In genomic region chr11:8532475-8532874, GRCh38 we compare ENCODE assay signal across 10 cellular contexts.
DNase-seq lines count a peak whose midpoint lies in the region; ATAC-seq and TF ChIP-seq lines count a peak whose summit lies in the region.
"Had no signal": no experiment of that assay in that cellular context is flagged by ENCODE, and none has a peak within 500 bp of the region (broad histone marks: within the 10 kb centered on the region; RNA-seq: fewer than 3 reads in every experiment).

No MANE protein-coding gene starts in this region.

- H3K4me3 Mint-ChIP-seq in MCF 10A (ENCODE audit: unreplicated experiment): no peak overlapping the region
- no peak overlapping the region for H3K4me3 Mint-ChIP-seq in activated CD8-positive, alpha-beta memory T cell treated with anti-CD3 and anti-CD28 coated beads, Interleukin-2, amount 10 ng/mL, durations not matched to agents 7 days and 5 days

- no peaks in the 10 kb centered on the region for H3K36me3 Mint-ChIP-seq in MCF 10A (ENCODE audit: insufficient read depth, unreplicated experiment)
- H3K36me3 Mint-ChIP-seq in activated CD8-positive, alpha-beta memory T cell treated with anti-CD3 and anti-CD28 coated beads, Interleukin-2, amount 10 ng/mL, durations not matched to agents 7 days and 5 days: no peaks in the 10 kb centered on the region

- no peak overlapping the region for H3K27ac Mint-ChIP-seq in MCF 10A (ENCODE audit: low read depth, unreplicated experiment)
- H3K27ac Mint-ChIP-seq in activated CD8-positive, alpha-beta memory T cell treated with anti-CD3 and anti-CD28 coated beads, Interleukin-2, amount 10 ng/mL, durations not matched to agents 7 days and 5 days: no peak overlapping the region

- H3K27me3 Mint-ChIP-seq in MCF 10A (ENCODE audit: insufficient read depth, unreplicated experiment): peaks cover 40% of the 10 kb centered on the region
- peaks cover 7% of the 10 kb centered on the region for H3K27me3 Mint-ChIP-seq in activated CD8-positive, alpha-beta memory T cell treated with anti-CD3 and anti-CD28 coated beads, Interleukin-2, amount 10 ng/mL, durations not matched to agents 7 days and 5 days

- CTCF ChIA-PET in MCF 10A (lab: Yijun Ruan, JAX): no interaction called here
- CTCF ChIA-PET in activated CD8-positive, alpha-beta memory T cell treated with anti-CD3 and anti-CD28 coated beads, Interleukin-2, amount 10 ng/mL, durations not matched to agents 7 days and 5 days (lab: Charles Lee): no interaction called here

- DNase-seq in MCF 10A (ENCODE audit: unreplicated experiment) (no peak), T1000 (lab: John Stamatoyannopoulos, UW) (no peak), NCI-H526 treated with DMSO at 0.1 percent for 48 hours (lab: John Stamatoyannopoulos, UW) (no peak)
- DNase-seq in activated CD8-positive, alpha-beta memory T cell treated with anti-CD3 and anti-CD28 coated beads, Interleukin-2, amount 10 ng/mL, durations not matched to agents 7 days and 5 days: no peak
- DNase-seq: activated CD4-positive, alpha-beta T cell treated with anti-CD3 and anti-CD28 coated beads for 4 hours; hippocampal formation had no signal

- no peaks in the 10 kb centered on the region for H3K4me1 Mint-ChIP-seq in MCF 10A (ENCODE audit: insufficient read depth, unreplicated experiment)
- H3K4me1 Mint-ChIP-seq in activated CD8-positive, alpha-beta memory T cell treated with anti-CD3 and anti-CD28 coated beads, Interleukin-2, amount 10 ng/mL, durations not matched to agents 7 days and 5 days: no peaks in the 10 kb centered on the region

- ATAC-seq in GM18499 (IDR thresholded peaks at IDR 0.05; ENCODE audit: insufficient read depth, unreplicated experiment): peak; percentile 70
- peak; percentile 62 for ATAC-seq in GM19467 (IDR thresholded peaks at IDR 0.05; ENCODE audit: unreplicated experiment)
- peak; percentile 77 for ATAC-seq in HG02884 (IDR thresholded peaks at IDR 0.05; ENCODE audit: unreplicated experiment)
- peak; percentile 70 for ATAC-seq in HG03571 (IDR thresholded peaks at IDR 0.05; ENCODE audit: unreplicated experiment)
- no peak for ATAC-seq in activated CD8-positive, alpha-beta memory T cell treated with anti-CD3 and anti-CD28 coated beads, Interleukin-2, amount 10 ng/mL, durations not matched to agents 7 days and 5 days

- POLR2A ChIA-PET in MCF 10A (lab: Yijun Ruan, JAX): no interaction called here

- no peaks in the 10 kb centered on the region for H3K9me3 Mint-ChIP-seq in MCF 10A (ENCODE audit: unreplicated experiment)
- H3K9me3 Mint-ChIP-seq in activated CD8-positive, alpha-beta memory T cell treated with anti-CD3 and anti-CD28 coated beads, Interleukin-2, amount 10 ng/mL, durations not matched to agents 7 days and 5 days (ENCODE audit: low read depth): no peaks in the 10 kb centered on the region

- no TSS peak for BruUV-seq in MCF 10A (replicated peaks; lab: Mats Ljungman, UMichigan)

- TF ChIP-seq CTCF in MCF 10A (IDR thresholded peaks at IDR 0.05; ENCODE audit: unreplicated experiment): no peak

- intact Hi-C loops in MCF 10A (cut with micrococcal nuclease): no loop called here
